ENCODE assay signal across 6 cellular contexts in genomic region chr1:207049514-207049913, GRCh38. TPM values are rescaled to one million over a fixed set of nuclear protein-coding genes. Genes with fewer than 3 reads are reported as not detected.
DNase-seq lines count a peak whose midpoint lies in the region; ATAC-seq and TF ChIP-seq lines count a peak whose summit lies in the region.

No MANE protein-coding gene starts in this region.

- ATAC-seq in psoas muscle: no peak
- no peak for ATAC-seq in HG03039 (IDR thresholded peaks at IDR 0.05; ENCODE audit: unreplicated experiment)
- ATAC-seq in HG03095 (IDR thresholded peaks at IDR 0.05; ENCODE audit: unreplicated experiment): no peak

- H3K79me2 ChIP-seq in KMS-11 (ENCODE audit: insufficient read depth, low read depth): peaks cover 21% of the 10 kb centered on the region

- no peaks in the 10 kb centered on the region for H3K9me3 Mint-ChIP-seq in chondrocyte (ENCODE audit: low read depth)

- H3K27ac Mint-ChIP-seq in chondrocyte (ENCODE audit: unreplicated experiment): no peak overlapping the region

- H3K4me1 ChIP-seq in KMS-11 (ENCODE audit: low read depth, poor library complexity, severe bottlenecking) (peaks cover 31% of the 10 kb centered on the region), psoas muscle (peaks cover 39% of the 10 kb centered on the region)

- intact Hi-C loops in psoas muscle (cut with DNase I): loop anchor here (2.0 to 5.0 kb wide), 2 partner anchors 29 to 33 kb away; no protein-coding TSS in a partner anchor

- H3K9ac ChIP-seq in KMS-11: peak overlapping the region; percentile 75; the same call in 1 of the 2 replicates

- no peaks in the 10 kb centered on the region for H3K27me3 Mint-ChIP-seq in chondrocyte (ENCODE audit: low read depth)

- H3K36me3 Mint-ChIP-seq in chondrocyte (ENCODE audit: low read depth): peaks cover 6% of the 10 kb centered on the region

- H3K4me1 Mint-ChIP-seq in chondrocyte (ENCODE audit: low read depth): peaks cover 61% of the 10 kb centered on the region

- H3K36me3 ChIP-seq in KMS-11 (ENCODE audit: insufficient read depth): no peaks in the 10 kb centered on the region
- peaks cover 2 to 16% of the 10 kb centered on the region in 2 donors for H3K36me3 ChIP-seq in psoas muscle (ENCODE audit: insufficient read depth in 1 of 2, low read depth in 1 of 2)

- H3K4me3 ChIP-seq in KMS-11 (IDR thresholded peaks at IDR 0.05; ENCODE audit: insufficient read depth, low read depth, low read length): no peak overlapping the region
- H3K4me3 ChIP-seq in psoas muscle: peak overlapping the region; percentile 94

- H3K27me3 ChIP-seq in KMS-11 (ENCODE audit: insufficient read depth, low read depth) (no peaks in the 10 kb centered on the region), psoas muscle (ENCODE audit: insufficient read depth in 3 of 3, low read length in 2 of 3) (no peaks in the 10 kb centered on the region)

- H3K9me3 ChIP-seq in psoas muscle: no peaks in the 10 kb centered on the region

- TF ChIP-seq CTCF in KMS-11 (conservative IDR thresholded peaks at IDR 0.05; ENCODE audit: low read depth, low read length) (no peak), chondrocyte (IDR thresholded peaks at IDR 0.05) (no peak), psoas muscle (IDR thresholded peaks at IDR 0.05) (no peak)

- H4K20me1 ChIP-seq in KMS-11 (ENCODE audit: insufficient read depth): no peaks in the 10 kb centered on the region

- H2AFZ ChIP-seq in KMS-11 (ENCODE audit: low read depth): 0 out of 2 replicates have a peak overlapping the region, but pooled peaks have one; percentile 90

- H3K4me2 ChIP-seq in KMS-11: peak overlapping the region; percentile 53

- H3K27ac ChIP-seq in KMS-11 (peak overlapping the region; percentile 45; the same call in 1 of the 2 replicates), psoas muscle (no peak overlapping the region)

- 60 to 64% (median 64%) methylated on average over 8 of the region's 8 CpGs for WGBS in psoas muscle, 3 donors

- H3K4me3 Mint-ChIP-seq in chondrocyte (ENCODE audit: unreplicated experiment): peak overlapping the region; percentile 86

- no peak for DNase-seq in chondrocyte (ENCODE audit: low spot score)
- DNase-seq in psoas muscle: no peak
- no peak for DNase-seq in HK-2 (ENCODE audit: unreplicated experiment)

RNA-seq across cellular contexts. Expression of gene YOD1, which starts 1.5 kb away (rescaled TPM):
- total RNA-seq in chondrocyte: 5.3 to 6.3 TPM (median 5.5 TPM) in 3 replicates
- 1 to 10 TPM; 3.9 to 7.0 (median 6.0) TPM for total RNA-seq in psoas muscle
- 1 to 10 TPM; 4.4 to 5.6 (median 5.4) TPM for polyA plus RNA-seq in psoas muscle

RNA-seq across cellular contexts. Expression of gene PFKFB2, which starts 3.6 kb away (rescaled TPM):
- total RNA-seq in chondrocyte (13.3 to 15.5 TPM (median 14.8 TPM) in 3 replicates), psoas muscle (100 to 1,000 TPM in 1 of 4 donors, 10 to 100 TPM in 3; 36.0 to 149 (median 46.4) TPM)
- 10 to 100 TPM in 2 of 3 donors, 1 to 10 TPM in 1; 3.9 to 32.9 (median 15.4) TPM for polyA plus RNA-seq in psoas muscle

RNA-seq across cellular contexts. Expression of gene C1orf116, which starts 17.0 kb away (rescaled TPM):
- total RNA-seq in chondrocyte (0.07 to 0.10 TPM in 2 of 3 replicates, not detected in the other), psoas muscle (1 to 10 TPM in 1 of 4 donors, under 1 TPM in 3; 0.12 to 1.4 (median 0.35) TPM)
- polyA plus RNA-seq in psoas muscle: under 1 TPM; 0.14 to 0.49 (median 0.35) TPM

RNA-seq across cellular contexts. Expression of gene C4BPB, which starts 39.1 kb away (rescaled TPM):
- total RNA-seq in chondrocyte (not detected in 3 replicates), psoas muscle (under 1 TPM in 3 of 4 donors, not detected in 1; 0.25 to 0.48 (median 0.27) TPM)
- polyA plus RNA-seq in psoas muscle: under 1 TPM in 2 of 3 donors, not detected in 1; 0.08 to 0.12 TPM

RNA-seq across cellular contexts. Expression of gene C4BPA, which starts 54.5 kb away (rescaled TPM):
- total RNA-seq in chondrocyte (not detected in 3 replicates), psoas muscle (under 1 TPM in 1 of 4 donors, not detected in 3; 0.15 TPM)
- not detected for polyA plus RNA-seq in psoas muscle
